ENCODE assay signal across 1 cellular context in genomic region chr4:71261633-71262121, GRCh38.
TF ChIP-seq lines count a peak whose summit lies in the region.

No MANE protein-coding gene starts in this region.

TF ChIP-seq in K562, 482 proteins besides CTCF, POLR2A, EP300 and RAD21 (continued from another document):
- no peak for TF ChIP-seq MLLT1 (IDR thresholded peaks at IDR 0.05)
- TF ChIP-seq MAFK (IDR thresholded peaks at IDR 0.05; ENCODE audit: low read length): no peak
- TF ChIP-seq ZSCAN32 (CRISPR knock-in tag; IDR thresholded peaks at IDR 0.05): no peak
- no peak for TF ChIP-seq ZHX1 (conservative IDR thresholded peaks at IDR 0.05; ENCODE audit: low read length)
- no peak for TF ChIP-seq GATA2 (CRISPR knock-in tag; IDR thresholded peaks at IDR 0.05)
- TF ChIP-seq GTF2E2 (tag; IDR thresholded peaks at IDR 0.05): no peak
- no peak for TF ChIP-seq DNMT1 (IDR thresholded peaks at IDR 0.05)
